ENCODE assay signal across 24 cellular contexts in the genomic region with DNA sequence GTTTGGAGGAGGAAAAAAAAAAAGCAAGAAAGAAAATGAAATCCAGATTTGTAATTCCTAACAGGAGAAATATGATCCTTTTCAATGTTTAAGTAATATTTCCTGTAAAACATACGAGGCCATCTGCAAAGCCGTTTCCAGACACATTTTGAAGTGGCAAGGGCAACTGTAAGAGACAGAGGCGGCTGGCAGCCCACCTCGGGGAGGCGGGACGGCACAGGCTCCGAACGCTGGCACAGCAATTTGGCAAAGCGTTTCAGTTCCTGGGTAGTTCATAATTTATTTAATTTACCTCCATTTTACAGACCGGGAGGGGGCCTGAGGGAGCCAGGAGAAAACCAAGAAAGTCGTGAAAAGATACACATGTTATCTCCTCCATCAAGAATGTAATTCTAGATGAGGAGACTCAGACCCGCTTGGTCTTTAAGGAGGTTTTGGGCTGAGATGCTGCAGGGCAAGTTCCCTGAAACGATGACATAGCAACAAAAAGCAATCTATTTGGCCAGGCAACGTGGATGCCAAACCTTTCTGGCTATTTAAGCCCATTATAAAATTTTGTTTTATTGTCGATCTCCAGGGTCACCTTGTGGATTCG.
"Had no signal": no experiment of that assay in that cellular context is flagged by ENCODE, and none has a peak within 500 bp of the region (broad histone marks: within the 10 kb centered on the region; RNA-seq: fewer than 3 reads in every experiment).

No MANE protein-coding gene starts in this region.

- H3K4me1 Mint-ChIP-seq: activated B cell treated with CpG ODN at 0.5 μM for 24 hours; naive B cell; stimulated activated naive B cell treated with anti-CD40 and anti-IgM and Interleukin-4, amounts not matched to agents 10 μg/mL and 1 μg/mL and 100 μg/mL, for 72 hours had no signal

- H3K27me3 Mint-ChIP-seq: stimulated activated naive B cell treated with anti-CD40 and anti-IgM and Interleukin-4, amounts not matched to agents 10 μg/mL and 1 μg/mL and 100 μg/mL, for 72 hours had no signal

- H3K9me3 Mint-ChIP-seq: activated B cell treated with CpG ODN at 0.5 μM for 24 hours; activated naive CD4-positive, alpha-beta T cell treated with anti-CD3 and anti-CD28 coated beads, Interleukin-2, amount 50 U/mL, for 72 hours; activated T-cell treated with anti-CD3 and anti-CD28 coated beads, Interleukin-2, amount 50 U/mL, for 72 hours; stimulated activated naive B cell treated with anti-CD40 and anti-IgM and Interleukin-4, amounts not matched to agents 10 μg/mL and 1 μg/mL and 100 μg/mL, for 72 hours; T-helper 2 cell treated with Interferon-gamma antibody and Interleukin-4, amounts not matched to agents 5 μg/mL and 100 μg/mL, for 36 hours had no signal

- H3K4me1 ChIP-seq: body of pancreas, foreskin keratinocyte, left lung, lower lobe of right lung, parathyroid adenoma, right atrium auricular region, stomach, thyroid gland had no signal

- H3K9me3 ChIP-seq: body of pancreas, heart right ventricle, left lung, lower lobe of right lung, right atrium auricular region, stomach, thyroid gland had no signal

- H3K9ac ChIP-seq: parathyroid adenoma had no signal

- H3K27ac Mint-ChIP-seq: activated B cell treated with CpG ODN at 0.5 μM for 24 hours; activated naive CD4-positive, alpha-beta T cell treated with anti-CD3 and anti-CD28 coated beads, Interleukin-2, amount 50 U/mL, for 72 hours; activated T-cell treated with anti-CD3 and anti-CD28 coated beads, Interleukin-2, amount 50 U/mL, for 72 hours; stimulated activated naive B cell treated with anti-CD40 and anti-IgM and Interleukin-4, amounts not matched to agents 10 μg/mL and 1 μg/mL and 100 μg/mL, for 72 hours; T-helper 2 cell treated with Interferon-gamma antibody and Interleukin-4, amounts not matched to agents 5 μg/mL and 100 μg/mL, for 36 hours had no signal

- H3K4me3 Mint-ChIP-seq: activated B cell treated with CpG ODN at 0.5 μM for 24 hours; activated T-cell treated with anti-CD3 and anti-CD28 coated beads, Interleukin-2, amount 50 U/mL, for 72 hours; naive B cell; stimulated activated naive B cell treated with anti-CD40 and anti-IgM and Interleukin-4, amounts not matched to agents 10 μg/mL and 1 μg/mL and 100 μg/mL, for 72 hours; T-helper 2 cell treated with Interferon-gamma antibody and Interleukin-4, amounts not matched to agents 5 μg/mL and 100 μg/mL, for 36 hours had no signal

- H3K4me3 ChIP-seq: body of pancreas, cardiac muscle cell, heart right ventricle, left lung, lower lobe of right lung, right atrium auricular region, stomach, thyroid gland had no signal

- H3K27me3 ChIP-seq: body of pancreas, cardiac muscle cell, foreskin keratinocyte, right atrium auricular region, thyroid gland had no signal

- H3K36me3 Mint-ChIP-seq: activated naive CD4-positive, alpha-beta T cell treated with anti-CD3 and anti-CD28 coated beads, Interleukin-2, amount 50 U/mL, for 72 hours; naive B cell; stimulated activated naive B cell treated with anti-CD40 and anti-IgM and Interleukin-4, amounts not matched to agents 10 μg/mL and 1 μg/mL and 100 μg/mL, for 72 hours had no signal

- H2AFZ ChIP-seq: parathyroid adenoma had no signal

- H3K36me3 ChIP-seq: cardiac muscle cell, heart right ventricle, left lung, lower lobe of right lung, right atrium auricular region, stomach, thyroid gland had no signal

- H3K79me2 ChIP-seq: parathyroid adenoma had no signal

- DNase-seq: activated B cell treated with CpG ODN at 0.5 μM for 24 hours; activated CD4-positive, alpha-beta T cell treated with anti-CD3 and anti-CD28 coated beads, Interleukin-2, amount 50 U/mL, for 4 hours; activated naive CD4-positive, alpha-beta T cell; activated T-cell treated with anti-CD3 and anti-CD28 coated beads for 4 hours; activated T-cell treated with anti-CD3 and anti-CD28 coated beads, Interleukin-2, amount 50 U/mL, for 72 hours; anterior cingulate cortex; body of pancreas; foreskin keratinocyte; heart right ventricle; left lung; lower lobe of right lung; naive B cell; nucleus accumbens; stimulated activated CD4-positive, alpha-beta T cell treated with anti-CD3 and anti-CD28 coated beads, Interleukin-15, amount 100 ng/mL, for 24 hours; stimulated activated CD4-positive, alpha-beta T cell treated with anti-CD3 and anti-CD28 coated beads, Interleukin-2, amount 100 ng/mL, for 24 hours; stimulated activated naive B cell treated with anti-CD40 and anti-IgM and Interleukin-4, amounts not matched to agents 10 μg/mL and 1 μg/mL and 100 μg/mL, for 72 hours; stomach; T-helper 1 cell; thyroid gland had no signal

- H3K27ac ChIP-seq: body of pancreas, cardiac muscle cell, foreskin keratinocyte, heart right ventricle, left lung, lower lobe of right lung, parathyroid adenoma, right atrium auricular region, stomach, thyroid gland had no signal
